Comparison of ENCODE assay signal across 13 cellular contexts in the genomic region with DNA sequence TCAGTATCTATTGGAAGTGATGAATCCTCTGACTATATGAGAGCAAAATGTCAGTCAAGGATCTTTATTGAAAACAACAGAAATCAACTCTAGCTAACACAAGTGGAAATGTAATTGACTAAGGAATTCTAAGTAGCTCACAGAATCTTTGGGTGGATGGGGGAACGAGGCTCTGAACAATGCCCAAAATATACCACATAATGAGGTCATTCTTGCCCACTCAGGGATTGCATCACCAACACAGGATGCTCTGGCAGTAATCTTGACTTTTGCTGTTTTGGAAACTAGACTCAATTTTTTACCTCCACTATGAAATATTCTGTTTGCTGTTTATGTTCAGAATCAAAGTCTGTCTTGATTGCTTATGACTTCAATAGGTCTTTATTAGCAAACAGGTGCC.
"Had no signal": no experiment of that assay in that cellular context is flagged by ENCODE, and none has a peak within 500 bp of the region (broad histone marks: within the 10 kb centered on the region; RNA-seq: fewer than 3 reads in every experiment).

No MANE protein-coding gene starts in this region.

- H3K4me3 ChIP-seq: gastrocnemius medialis, hepatocyte, thyroid gland, vagina had no signal

- FAIRE-seq: small intestine, TTC549 had no signal

- H3K36me3 ChIP-seq: gastrocnemius medialis, thyroid gland, vagina had no signal

- H3K27me3 ChIP-seq: gastrocnemius medialis, hepatocyte, thyroid gland, vagina had no signal

- DNase-seq: activated CD4-positive, alpha-beta T cell treated with anti-CD3 and anti-CD28 coated beads, Interleukin-2, amount 50 U/mL, for 1 hour; activated CD4-positive, CD25-positive, alpha-beta regulatory T cell; activated naive CD4-positive, alpha-beta T cell treated with anti-CD3 and anti-CD28 coated beads, Interleukin-2, amount 50 U/mL, for 16 hours; amniotic stem cell; gastrocnemius medialis; left ventricle myocardium superior; mesendoderm; retina; small intestine; thyroid gland had no signal

- H2AFZ ChIP-seq: hepatocyte had no signal

- H3K4me1 ChIP-seq: gastrocnemius medialis, vagina had no signal

- H3K79me2 ChIP-seq: hepatocyte had no signal

- H3K27ac ChIP-seq: gastrocnemius medialis, hepatocyte, thyroid gland, vagina had no signal

- ATAC-seq: gastrocnemius medialis, left ventricle myocardium superior had no signal

- H3K4me2 ChIP-seq: hepatocyte had no signal

- H3K9me3 ChIP-seq: gastrocnemius medialis, thyroid gland, vagina had no signal
